In genomic region chr15:70761931-70762468, GRCh38 we compare ENCODE assay signal across 8 cellular contexts. TPM values are rescaled to one million over a fixed set of nuclear protein-coding genes. Genes with fewer than 3 reads are reported as not detected.
A peak's percentile ranks its signal among the peaks of the same experiment; 100 is the strongest.
DNase-seq lines count a peak whose midpoint lies in the region; ATAC-seq and TF ChIP-seq lines count a peak whose summit lies in the region.

No MANE protein-coding gene starts in this region.

- intact Hi-C loops in psoas muscle (cut with DNase I), result no loop called here

- 6 to 21% (median 7%) methylated on average over 7 of the region's 7 CpGs for WGBS in psoas muscle, 3 donors

- no peaks in the 10 kb centered on the region for H3K36me3 Mint-ChIP-seq in T-cell

- H3K4me1 ChIP-seq in ES-I3 (ENCODE audit: insufficient read depth, low read length) (peaks cover 10% of the 10 kb centered on the region; the same call in 1 of the 2 replicates), psoas muscle (peaks cover 65% of the 10 kb centered on the region)

- POLR2A ChIA-PET in T-cell (lab: Charles Lee), result no interaction called here

- H3K36me3 ChIP-seq in ES-I3 (ENCODE audit: insufficient read depth, low read length) (no peaks in the 10 kb centered on the region), psoas muscle (ENCODE audit: insufficient read depth in 1 of 2, low read depth in 1 of 2) (no peaks in the 10 kb centered on the region)

- no peaks in the 10 kb centered on the region for H3K9me3 ChIP-seq in ES-I3 (ENCODE audit: control insufficient read depth, insufficient read depth, low read length)
- H3K9me3 ChIP-seq in psoas muscle, result no peaks in the 10 kb centered on the region

- no peak for DNase-seq in T-cell
- DNase-seq in fibroblast of mammary gland (ENCODE audit: low read depth), result no peak
- no peak for DNase-seq in psoas muscle
- DNase-seq in Ammon's horn (ENCODE audit: low spot score), result no peak
- DNase-seq in DMS 273 treated with DMSO at 0.1 percent for 48 hours (lab: John Stamatoyannopoulos, UW), result no peak
- DNase-seq in stimulated activated CD4-positive, alpha-beta T cell treated with anti-CD3 and anti-CD28 coated beads, Interleukin-4, amount 100 ng/mL, for 24 hours, result no peak

- TF ChIP-seq CTCF in fibroblast of mammary gland (conservative IDR thresholded peaks at IDR 0.05; ENCODE audit: control insufficient read depth, insufficient read depth, low read depth, low read length) (no peak), psoas muscle (IDR thresholded peaks at IDR 0.05) (no peak)

- peak overlapping the region; percentile 93; the same call in 1 of the 2 replicates for H3K9ac ChIP-seq in ES-I3 (ENCODE audit: low read depth, low read length)

- H3K4me3 Mint-ChIP-seq in T-cell, result peak overlapping the region; percentile 76 to 89 (median 80)

- no peak for ATAC-seq in T-cell (replicated peaks in 1 of 4)
- ATAC-seq in psoas muscle, result no peak
- no peak for ATAC-seq in GM21526 (IDR thresholded peaks at IDR 0.05; ENCODE audit: low FRiP score, unreplicated experiment)

- H3K4me1 Mint-ChIP-seq in T-cell, result peaks cover 12 to 15% (median 13%) of the 10 kb centered on the region in 3 donors

- H3K27ac ChIP-seq in psoas muscle, result peak overlapping the region; percentile 97

- no peak overlapping the region for H3K27ac Mint-ChIP-seq in T-cell

- peak overlapping the region; percentile 92 for H3K4me3 ChIP-seq in fibroblast of mammary gland (ENCODE audit: control insufficient read depth, low read depth, low read length)
- peak overlapping the region; percentile 90 for H3K4me3 ChIP-seq in psoas muscle

- H3K9me3 Mint-ChIP-seq in T-cell, result no peaks in the 10 kb centered on the region

- CTCF ChIA-PET in T-cell (lab: Charles Lee), result no interaction called here

- peaks cover 43 to 68% of the 10 kb centered on the region in 2 donors for H3K27me3 Mint-ChIP-seq in T-cell

- no peaks in the 10 kb centered on the region for H3K27me3 ChIP-seq in psoas muscle (ENCODE audit: insufficient read depth in 3 of 3, low read length in 2 of 3)

RNA-seq across cellular contexts. Expression of gene UACA, which starts 1.4 kb away (rescaled TPM):
- 1 to 10 TPM in 1 of 5 donors, under 1 TPM in 4; 0.08 to 1.3 (median 0.70) TPM for total RNA-seq in T-cell
- total RNA-seq in psoas muscle, result 100 to 1,000 TPM; 138 to 426 (median 194) TPM
- 10 to 100 TPM; 17.0 to 95.3 (median 74.5) TPM for polyA plus RNA-seq in psoas muscle

Comparison
In these comparisons a context has a peak if more than half of its experiments do, and no peak if none do; other contexts are left out.
1. RNA of gene UACA, which starts 1.4 kb away (total RNA-seq): 138 to 426 TPM in psoas muscle; 0.08 to 1.3 TPM in T-cell; every median in the first group is over 10 times any median in the second.